Comparison of ENCODE assay signal across 20 cellular contexts in the genomic region with DNA sequence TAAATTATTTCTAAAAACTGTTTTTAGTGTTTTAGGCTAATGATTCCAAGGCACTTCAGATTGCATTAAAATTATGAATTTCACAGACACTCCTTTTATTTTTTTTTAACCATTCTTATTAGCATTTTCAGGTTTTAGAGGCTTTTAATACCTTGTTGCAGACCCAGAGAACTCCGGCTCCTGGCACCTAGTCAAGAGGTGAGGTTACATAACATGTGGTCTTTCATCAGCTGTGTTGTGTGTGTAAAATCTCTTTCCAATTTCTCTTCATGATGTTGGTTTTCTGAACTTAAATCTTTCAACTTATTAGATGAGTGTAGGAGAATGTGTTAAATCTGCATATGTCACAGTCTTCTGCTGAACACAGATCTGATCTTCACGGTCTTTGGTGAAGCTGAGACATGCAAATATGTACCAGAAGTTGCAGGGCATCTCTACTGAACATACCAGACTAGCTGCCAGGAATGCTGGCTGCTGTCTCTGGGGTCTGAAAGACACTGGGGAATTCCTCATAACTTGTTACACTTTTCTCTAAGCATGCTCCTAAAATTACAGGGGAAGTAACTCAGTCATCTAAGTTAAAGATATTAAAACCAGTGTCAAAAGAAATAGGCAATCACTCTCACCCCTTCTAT.
DNase-seq lines count a peak whose midpoint lies in the region; ATAC-seq and TF ChIP-seq lines count a peak whose summit lies in the region.
"Had no signal": no experiment of that assay in that cellular context is flagged by ENCODE, and none has a peak within 500 bp of the region (broad histone marks: within the 10 kb centered on the region; RNA-seq: fewer than 3 reads in every experiment).

No MANE protein-coding gene starts in this region.

- POLR2A ChIA-PET in MCF 10A (lab: Yijun Ruan, JAX) = no interaction called here

- no peak overlapping the region for H3K4me2 ChIP-seq in mammary epithelial cell (ENCODE audit: insufficient read depth, low read depth, low read length)

- H3K27me3 Mint-ChIP-seq in MCF 10A (ENCODE audit: insufficient read depth, unreplicated experiment) (no peaks in the 10 kb centered on the region), osteocyte (ENCODE audit: unreplicated experiment) (no peaks in the 10 kb centered on the region)
- H3K27me3 Mint-ChIP-seq: CD4-positive, CD25-positive, alpha-beta regulatory T cell had no signal

- H3K36me3 ChIP-seq in mammary epithelial cell (ENCODE audit: insufficient read depth, low read length) = no peaks in the 10 kb centered on the region
- no peaks in the 10 kb centered on the region for H3K36me3 ChIP-seq in Peyer's patch
- H3K36me3 ChIP-seq: BE2C had no signal

- no peak for ATAC-seq in left cardiac atrium
- ATAC-seq: GM12878 had no signal

- in situ Hi-C loops in mammary epithelial cell (cut with MboI; ENCODE audit: low sequenced_read_pairs in 2 of 2) = no loop called here

- no peaks in the 10 kb centered on the region for H3K9me3 Mint-ChIP-seq in MCF 10A (ENCODE audit: unreplicated experiment)
- peaks cover 15% of the 10 kb centered on the region for H3K9me3 Mint-ChIP-seq in osteocyte (ENCODE audit: unreplicated experiment)

- no peaks in the 10 kb centered on the region for H4K20me1 ChIP-seq in mammary epithelial cell (ENCODE audit: insufficient read depth, low read length)

- H3K4me3 Mint-ChIP-seq in MCF 10A (ENCODE audit: unreplicated experiment) (no peak overlapping the region), osteocyte (ENCODE audit: unreplicated experiment) (no peak overlapping the region)
- H3K4me3 Mint-ChIP-seq: CD4-positive, CD25-positive, alpha-beta regulatory T cell had no signal

- BruUV-seq in MCF 10A (replicated peaks; lab: Mats Ljungman, UMichigan) = no TSS peak
- BruUV-seq in mammary epithelial cell (replicated peaks; lab: Mats Ljungman, UMichigan) = no TSS peak

- dilution Hi-C loops in mammary epithelial cell (cut with HindIII; ENCODE audit: low sequenced_read_pairs) = no loop called here

- H3K27me3 ChIP-seq in mammary epithelial cell (ENCODE audit: insufficient read depth, low read length) (no peaks in the 10 kb centered on the region), Peyer's patch (no peaks in the 10 kb centered on the region)
- H3K27me3 ChIP-seq: BE2C had no signal

- H2AFZ ChIP-seq in mammary epithelial cell (ENCODE audit: low read depth, low read length) = no peak overlapping the region

- peak; percentile 8 for DNase-seq in MCF 10A (ENCODE audit: unreplicated experiment)
- no peak for DNase-seq in mammary epithelial cell
- peak; percentile 10 for DNase-seq in fibroblast of pulmonary artery (ENCODE audit: low read depth)
- DNase-seq in osteocyte (ENCODE audit: extremely low spot score, unreplicated experiment) = no peak
- no peak for DNase-seq in AML-193 (lab: John Stamatoyannopoulos, UW)
- DNase-seq in left cardiac atrium = no peak
- no peak for DNase-seq in Peyer's patch
- no peak for DNase-seq in NCI-H345 treated with DMSO at 0.1 percent for 48 hours (lab: John Stamatoyannopoulos, UW; ENCODE audit: unreplicated experiment)
- DNase-seq: BE2C; CD4-positive, CD25-positive, alpha-beta regulatory T cell; COR-L47; EL; NCI-H1092 treated with DMSO at 0.1 percent for 48 hours; NCI-H146; NCI-H2029 treated with DMSO at 0.1 percent for 48 hours; OCI-M1; SHP77 had no signal

- no peak overlapping the region for H3K4me3 ChIP-seq in mammary epithelial cell (replicated peaks in 1 of 3; ENCODE audit: insufficient read depth in 1 of 3, low read depth in 2 of 3, low read length in 3 of 3)
- H3K4me3 ChIP-seq in fibroblast of pulmonary artery (replicated peaks; ENCODE audit: low read depth, low read length) = no peak overlapping the region
- H3K4me3 ChIP-seq in Peyer's patch = no peak overlapping the region
- H3K4me3 ChIP-seq: GM12878, SK-N-MC had no signal

- TF ChIP-seq POLR2A in Peyer's patch (IDR thresholded peaks at IDR 0.05) = no peak

- no peak for TF ChIP-seq CTCF in MCF 10A (IDR thresholded peaks at IDR 0.05; ENCODE audit: unreplicated experiment)
- no peak for TF ChIP-seq CTCF in mammary epithelial cell (conservative IDR thresholded peaks at IDR 0.05 in 1 of 2, IDR thresholded peaks at IDR 0.05 in 1 of 2; ENCODE audit: extremely low read depth in 1 of 2, insufficient read depth in 1 of 2, low read depth in 1 of 2, low read length in 2 of 2)
- TF ChIP-seq CTCF in fibroblast of pulmonary artery (IDR thresholded peaks at IDR 0.05; ENCODE audit: low read length, missing control alignments) = no peak
- no peak for TF ChIP-seq CTCF in osteocyte (IDR thresholded peaks at IDR 0.05)
- no peak for TF ChIP-seq CTCF in Peyer's patch (IDR thresholded peaks at IDR 0.05)

- H3K9me3 ChIP-seq in mammary epithelial cell (replicated peaks; ENCODE audit: insufficient read depth, low read length) = no peaks in the 10 kb centered on the region
- no peaks in the 10 kb centered on the region for H3K9me3 ChIP-seq in Peyer's patch
- H3K9me3 ChIP-seq: BE2C had no signal

- H3K27ac ChIP-seq in mammary epithelial cell (ENCODE audit: insufficient read depth, low read depth, low read length) = no peak overlapping the region
- no peak overlapping the region for H3K27ac ChIP-seq in Peyer's patch
- H3K27ac ChIP-seq: 22Rv1, SK-N-MC had no signal

- H3K4me1 Mint-ChIP-seq in MCF 10A (ENCODE audit: insufficient read depth, unreplicated experiment) (no peaks in the 10 kb centered on the region), osteocyte (ENCODE audit: unreplicated experiment) (peaks cover 6% of the 10 kb centered on the region)
- H3K4me1 Mint-ChIP-seq: CD4-positive, CD25-positive, alpha-beta regulatory T cell had no signal

- H3K4me1 ChIP-seq in mammary epithelial cell (ENCODE audit: insufficient read depth, low read length) = no peaks in the 10 kb centered on the region
- no peaks in the 10 kb centered on the region for H3K4me1 ChIP-seq in Peyer's patch

- H3K27ac Mint-ChIP-seq in MCF 10A (ENCODE audit: low read depth, unreplicated experiment) = no peak overlapping the region
- peak overlapping the region; percentile 49 for H3K27ac Mint-ChIP-seq in osteocyte (ENCODE audit: unreplicated experiment)
- H3K27ac Mint-ChIP-seq: CD4-positive, CD25-positive, alpha-beta regulatory T cell had no signal

- intact Hi-C loops in MCF 10A (cut with micrococcal nuclease) = no loop called here
- intact Hi-C loops in mammary epithelial cell (cut with micrococcal nuclease) = no loop called here
- intact Hi-C loops in left cardiac atrium (cut with DNase I) = no loop called here

- no peaks in the 10 kb centered on the region for H3K79me2 ChIP-seq in mammary epithelial cell (ENCODE audit: insufficient read depth, low read length)

- WGBS in mammary epithelial cell (ENCODE audit: low coverage, missing lambda C conversion rate) = 0% methylated on average over 2 of the region's 2 CpGs

- H3K36me3 Mint-ChIP-seq in MCF 10A (ENCODE audit: insufficient read depth, unreplicated experiment) (no peaks in the 10 kb centered on the region), osteocyte (ENCODE audit: unreplicated experiment) (peaks cover 4% of the 10 kb centered on the region)
- H3K36me3 Mint-ChIP-seq: CD4-positive, CD25-positive, alpha-beta regulatory T cell had no signal

- CTCF ChIA-PET in MCF 10A (lab: Yijun Ruan, JAX) (no interaction called here), mammary epithelial cell (lab: Charles Lee; ENCODE audit: low non-redundant PET) (no interaction called here)

- H3K9ac ChIP-seq in mammary epithelial cell (ENCODE audit: insufficient read depth, low read length) = no peak overlapping the region

Comparison
In these comparisons a context has a peak if more than half of its experiments do, and no peak if none do; other contexts are left out.
1. DNase-seq: peak in MCF 10A (single experiment) and fibroblast of pulmonary artery (single experiment); none in mammary epithelial cell (single experiment), osteocyte (single experiment), AML-193 (0 of 2), left cardiac atrium (single experiment), Peyer's patch (0 of 3) and NCI-H345 treated with DMSO at 0.1 percent for 48 hours (single experiment).